In genomic region chr16:29117631-29118030, GRCh38 we compare ENCODE assay signal across 16 cellular contexts.
"Had no signal": no experiment of that assay in that cellular context is flagged by ENCODE, and none has a peak within 500 bp of the region (broad histone marks: within the 10 kb centered on the region; RNA-seq: fewer than 3 reads in every experiment).

No MANE protein-coding gene starts in this region.

- H3K36me3 ChIP-seq: brain microvascular endothelial cell, pancreas, thoracic aorta, WERI-Rb-1 had no signal

- H3K27ac ChIP-seq: brain microvascular endothelial cell, dorsolateral prefrontal cortex, pancreas, thoracic aorta, WERI-Rb-1 had no signal

- H3K4me3 Mint-ChIP-seq: memory B cell; stimulated activated naive CD8-positive, alpha-beta T cell treated with anti-CD3 and anti-CD28 coated beads, Interleukin-15, amount 100 ng/mL, for 72 hours had no signal

- H3K27me3 Mint-ChIP-seq: memory B cell; stimulated activated naive CD8-positive, alpha-beta T cell treated with anti-CD3 and anti-CD28 coated beads, Interleukin-15, amount 100 ng/mL, for 72 hours had no signal

- ATAC-seq: activated naive CD4-positive, alpha-beta T cell treated with anti-CD3 and anti-CD28 coated beads, Interleukin-2, amount 50 U/mL, for 72 hours; pancreas; stimulated activated naive CD8-positive, alpha-beta T cell treated with anti-CD3 and anti-CD28 coated beads, Interleukin-15, amount 100 ng/mL, for 72 hours had no signal

- H3K27me3 ChIP-seq: brain microvascular endothelial cell, dorsolateral prefrontal cortex, esophagus muscularis mucosa, pancreas had no signal

- H3K4me3 ChIP-seq: dorsolateral prefrontal cortex, esophagus muscularis mucosa, pancreas, thoracic aorta had no signal

- H3K9me3 Mint-ChIP-seq: activated naive CD4-positive, alpha-beta T cell treated with anti-CD3 and anti-CD28 coated beads, Interleukin-2, amount 50 U/mL, for 72 hours; memory B cell; stimulated activated naive CD8-positive, alpha-beta T cell treated with anti-CD3 and anti-CD28 coated beads, Interleukin-15, amount 100 ng/mL, for 72 hours had no signal

- DNase-seq: activated CD4-positive, alpha-beta T cell treated with anti-CD3 and anti-CD28 coated beads for 4 hours; activated effector memory CD4-positive, alpha-beta T cell treated with anti-CD3 and anti-CD28 coated beads, Interleukin-2, amount 50 U/mL, for 16 hours; activated T-cell treated with anti-CD3 and anti-CD28 coated beads, Interleukin-2, amount 50 U/mL, for 1 hour; brain microvascular endothelial cell; dorsolateral prefrontal cortex; glutamatergic neuron; left cardiac atrium; pancreas; stimulated activated CD4-positive, alpha-beta T cell treated with anti-CD3 and anti-CD28 coated beads, Interleukin-15, amount 100 ng/mL, for 24 hours; stimulated activated CD4-positive, alpha-beta T cell treated with anti-CD3 and anti-CD28 coated beads, Interleukin-4, amount 100 ng/mL, for 24 hours; stimulated activated naive CD8-positive, alpha-beta T cell treated with anti-CD3 and anti-CD28 coated beads, Interleukin-15, amount 100 ng/mL, for 72 hours; WERI-Rb-1 had no signal

- H3K9me3 ChIP-seq: esophagus muscularis mucosa, pancreas, thoracic aorta had no signal

- H3K27ac Mint-ChIP-seq: memory B cell had no signal
